ENCODE assay signal across 1 cellular context in genomic region chr1:109248797-109249629, GRCh38.
TF ChIP-seq lines count a peak whose summit lies in the region.

CELSR2 (plus strand) TSS chr1:109249539; CDS start chr1:109250080, 541 bp downstream.

TF ChIP-seq in K562, 482 proteins besides CTCF, POLR2A, EP300 and RAD21 (continued from another document and continues in another):
- TF ChIP-seq RERE (CRISPR knock-in tag; IDR thresholded peaks at IDR 0.05; ENCODE audit: borderline replicate concordance) (no peak), ZNF584 (CRISPR knock-in tag; IDR thresholded peaks at IDR 0.05; ENCODE audit: low read depth) (no peak), CBX1 (IDR thresholded peaks at IDR 0.05; ENCODE audit: low read depth) (no peak), BCOR (IDR thresholded peaks at IDR 0.05) (peak; percentile 36; the same call in 1 of the 2 replicates), ZNF511 (CRISPR knock-in tag; IDR thresholded peaks at IDR 0.05) (0 out of 2 replicates have a peak, but pooled peaks have one; percentile 56), FIP1L1 (IDR thresholded peaks at IDR 0.05; ENCODE audit: low read depth, low read length, poor library complexity, severe bottlenecking) (no peak), HOMEZ (CRISPR knock-in tag; IDR thresholded peaks at IDR 0.05) (no peak), ZBTB40 (IDR thresholded peaks at IDR 0.05) (0 out of 2 replicates have a peak, but pooled peaks have one; percentile 48), ZBTB40 (CRISPR knock-in tag; IDR thresholded peaks at IDR 0.05) (no peak), MED1 (CRISPR knock-in tag; IDR thresholded peaks at IDR 0.05; ENCODE audit: borderline replicate concordance) (no peak), SUPT5H (IDR thresholded peaks at IDR 0.05) (no peak), TCFL5 (CRISPR knock-in tag; conservative IDR thresholded peaks at IDR 0.05) (no peak), SIN3B (IDR thresholded peaks at IDR 0.05; ENCODE audit: low read depth) (no peak), SMARCE1 (IDR thresholded peaks at IDR 0.05) (0 out of 2 replicates have a peak, but pooled peaks have one; percentile 34), MBD1 (CRISPR knock-in tag; IDR thresholded peaks at IDR 0.05) (no peak), EHMT2 (IDR thresholded peaks at IDR 0.05) (no peak), IRF1 (CRISPR knock-in tag; IDR thresholded peaks at IDR 0.05; ENCODE audit: borderline replicate concordance) (no peak), PML (IDR thresholded peaks at IDR 0.05; ENCODE audit: low read length) (no peak; the same call in 1 of the 2 replicates), NR3C1 (CRISPR knock-in tag; IDR thresholded peaks at IDR 0.05) (no peak), CCAR2 (IDR thresholded peaks at IDR 0.05; ENCODE audit: low read depth, low read length) (no peak), ZNF644 (tag; IDR thresholded peaks at IDR 0.05; ENCODE audit: low read depth) (no peak), SMARCA5 (IDR thresholded peaks at IDR 0.05) (no peak), HDAC8 (tag; IDR thresholded peaks at IDR 0.05) (no peak), MAZ (CRISPR knock-in tag; conservative IDR thresholded peaks at IDR 0.05 in 1 of 2, IDR thresholded peaks at IDR 0.05 in 1 of 2) (peak in 1 of 2 experiments; percentile 63; a peak in 1 of 4 replicates), ZBTB34 (CRISPR knock-in tag; IDR thresholded peaks at IDR 0.05) (no peak), HLTF (IDR thresholded peaks at IDR 0.05) (0 out of 2 replicates have a peak, but pooled peaks have one; percentile 34)
- TF ChIP-seq, protein P1, sequence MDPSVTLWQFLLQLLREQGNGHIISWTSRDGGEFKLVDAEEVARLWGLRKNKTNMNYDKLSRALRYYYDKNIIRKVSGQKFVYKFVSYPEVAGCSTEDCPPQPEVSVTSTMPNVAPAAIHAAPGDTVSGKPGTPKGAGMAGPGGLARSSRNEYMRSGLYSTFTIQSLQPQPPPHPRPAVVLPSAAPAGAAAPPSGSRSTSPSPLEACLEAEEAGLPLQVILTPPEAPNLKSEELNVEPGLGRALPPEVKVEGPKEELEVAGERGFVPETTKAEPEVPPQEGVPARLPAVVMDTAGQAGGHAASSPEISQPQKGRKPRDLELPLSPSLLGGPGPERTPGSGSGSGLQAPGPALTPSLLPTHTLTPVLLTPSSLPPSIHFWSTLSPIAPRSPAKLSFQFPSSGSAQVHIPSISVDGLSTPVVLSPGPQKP (CRISPR knock-in tag; IDR thresholded peaks at IDR 0.05) = no peak
- TF ChIP-seq, protein P2, sequence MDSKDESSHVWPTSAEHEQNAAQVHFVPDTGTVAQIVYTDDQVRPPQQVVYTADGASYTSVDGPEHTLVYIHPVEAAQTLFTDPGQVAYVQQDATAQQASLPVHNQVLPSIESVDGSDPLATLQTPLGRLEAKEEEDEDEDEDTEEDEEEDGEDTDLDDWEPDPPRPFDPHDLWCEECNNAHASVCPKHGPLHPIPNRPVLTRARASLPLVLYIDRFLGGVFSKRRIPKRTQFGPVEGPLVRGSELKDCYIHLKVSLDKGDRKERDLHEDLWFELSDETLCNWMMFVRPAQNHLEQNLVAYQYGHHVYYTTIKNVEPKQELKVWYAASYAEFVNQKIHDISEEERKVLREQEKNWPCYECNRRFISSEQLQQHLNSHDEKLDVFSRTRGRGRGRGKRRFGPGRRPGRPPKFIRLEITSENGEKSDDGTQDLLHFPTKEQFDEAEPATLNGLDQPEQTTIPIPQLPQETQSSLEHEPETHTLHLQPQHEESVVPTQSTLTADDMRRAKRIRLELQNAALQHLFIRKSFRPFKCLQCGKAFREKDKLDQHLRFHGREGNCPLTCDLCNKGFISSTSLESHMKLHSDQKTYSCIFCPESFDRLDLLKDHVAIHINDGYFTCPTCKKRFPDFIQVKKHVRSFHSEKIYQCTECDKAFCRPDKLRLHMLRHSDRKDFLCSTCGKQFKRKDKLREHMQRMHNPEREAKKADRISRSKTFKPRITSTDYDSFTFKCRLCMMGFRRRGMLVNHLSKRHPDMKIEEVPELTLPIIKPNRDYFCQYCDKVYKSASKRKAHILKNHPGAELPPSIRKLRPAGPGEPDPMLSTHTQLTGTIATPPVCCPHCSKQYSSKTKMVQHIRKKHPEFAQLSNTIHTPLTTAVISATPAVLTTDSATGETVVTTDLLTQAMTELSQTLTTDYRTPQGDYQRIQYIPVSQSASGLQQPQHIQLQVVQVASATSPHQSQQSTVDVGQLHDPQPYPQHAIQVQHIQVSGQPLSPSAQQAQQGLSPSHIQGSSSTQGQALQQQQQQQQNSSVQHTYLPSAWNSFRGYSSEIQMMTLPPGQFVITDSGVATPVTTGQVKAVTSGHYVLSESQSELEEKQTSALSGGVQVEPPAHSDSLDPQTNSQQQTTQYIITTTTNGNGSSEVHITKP (IDR thresholded peaks at IDR 0.05; ENCODE audit: partially characterized antibody) = no peak
